Comparison of ENCODE assay signal across 22 cellular contexts in the genomic region with DNA sequence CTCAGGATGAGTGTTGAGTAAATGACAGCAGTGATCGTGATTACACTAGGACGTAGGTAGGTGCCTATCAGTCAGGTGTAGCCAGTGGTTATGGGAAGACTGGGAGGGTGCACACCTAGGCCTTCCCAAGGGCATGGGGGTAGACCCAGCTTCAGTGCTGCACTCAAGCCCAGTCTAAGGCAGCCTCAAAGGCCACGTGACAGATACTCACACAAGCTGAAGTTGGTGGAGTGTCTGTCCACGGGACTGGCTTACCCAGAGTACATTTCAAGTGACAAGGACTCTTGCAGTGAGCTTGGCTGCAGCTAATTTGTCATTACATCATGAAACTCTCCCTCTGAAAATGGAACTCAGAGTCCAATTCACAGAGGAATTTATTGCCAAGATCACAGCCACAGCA.
A peak's percentile ranks its signal among the peaks of the same experiment; 100 is the strongest.
DNase-seq lines count a peak whose midpoint lies in the region; ATAC-seq, FAIRE-seq and TF ChIP-seq lines count a peak whose summit lies in the region.
"Had no signal": no experiment of that assay in that cellular context is flagged by ENCODE, and none has a peak within 500 bp of the region (broad histone marks: within the 10 kb centered on the region; RNA-seq: fewer than 3 reads in every experiment).

No MANE protein-coding gene starts in this region.

- no peaks in the 10 kb centered on the region for H3K9me3 ChIP-seq in Caco-2
- H3K9me3 ChIP-seq in neuronal stem cell (replicated peaks in 1 of 2; ENCODE audit: control insufficient read depth in 2 of 2, insufficient read depth in 1 of 2, low read depth in 1 of 2, low read length in 2 of 2), result no peaks in the 10 kb centered on the region
- H3K9me3 ChIP-seq: BE2C had no signal

- no peak for ATAC-seq in GM18873 (IDR thresholded peaks at IDR 0.05; ENCODE audit: low FRiP score, unreplicated experiment)
- ATAC-seq: GM12878, GM23338, HepG2 had no signal

- no peak overlapping the region for H3K27ac ChIP-seq in neuronal stem cell (replicated peaks; ENCODE audit: low read length)
- H3K27ac ChIP-seq: C4-2B had no signal

- no peak overlapping the region for H2BK120ac ChIP-seq in neuronal stem cell (ENCODE audit: low read depth, low read length)

- no CpG with 5 or more reads among the region's 4 CpGs for WGBS in neuronal stem cell (ENCODE audit: extremely low coverage in 2 of 2, insufficient read length in 2 of 2, insufficient replicate concordance in 1 of 2), 2 donors

- TF ChIP-seq CTCF in Caco-2 (IDR thresholded peaks at IDR 0.05; ENCODE audit: insufficient read depth in 1 of 2, low read depth in 1 of 2, low read length in 1 of 2, severe bottlenecking in 1 of 2, unreplicated experiment in 1 of 2) (no peak), bronchial epithelial cell (IDR thresholded peaks at IDR 0.05; ENCODE audit: insufficient read depth, low read length, severe bottlenecking) (no peak), GM10248 (IDR thresholded peaks at IDR 0.05; ENCODE audit: control extremely low read depth, extremely low read depth, low read depth, missing control alignments) (no peak)

- CTCF ChIA-PET in Caco-2 (lab: Charles Lee), result no interaction called here
- CTCF ChIA-PET in GM10248 (lab: Yijun Ruan, JAX), result no interaction called here

- H3K9ac ChIP-seq in neuronal stem cell (ENCODE audit: low read depth, low read length, poor library complexity), result no peak overlapping the region

- H3K79me1 ChIP-seq in neuronal stem cell (ENCODE audit: low read depth, low read length), result no peaks in the 10 kb centered on the region

- H4K8ac ChIP-seq in neuronal stem cell (ENCODE audit: low read depth, low read length), result no peak overlapping the region

- no peak overlapping the region for H2BK5ac ChIP-seq in neuronal stem cell (ENCODE audit: low read length)

- POLR2A ChIA-PET in Caco-2 (lab: Charles Lee) (no interaction called here), GM10248 (lab: Yijun Ruan, JAX) (no interaction called here)

- H3K36me3 ChIP-seq in Caco-2 (ENCODE audit: control insufficient read depth, insufficient read depth, low read length) (no peaks in the 10 kb centered on the region), bronchial epithelial cell (ENCODE audit: control insufficient read depth, insufficient read depth, low read length) (no peaks in the 10 kb centered on the region), neuronal stem cell (replicated peaks in 1 of 2; ENCODE audit: control insufficient read depth in 2 of 2, insufficient read depth in 2 of 2, low read length in 2 of 2) (no peaks in the 10 kb centered on the region)
- H3K36me3 ChIP-seq: BE2C had no signal

- H3K18ac ChIP-seq in neuronal stem cell (ENCODE audit: low read length), result no peak overlapping the region

- peak overlapping the region; percentile 59 for H3K27ac Mint-ChIP-seq in Caco-2 (ENCODE audit: unreplicated experiment)
- H3K27ac Mint-ChIP-seq: CD4-positive, alpha-beta T cell; GM23338; IgD-negative memory B cell had no signal

- no TSS peak for BruUV-seq in Caco-2 (replicated peaks; lab: Mats Ljungman, UMichigan)

- H3K4me1 ChIP-seq in Caco-2, result no peaks in the 10 kb centered on the region
- peaks cover 0 to 18% of the 10 kb centered on the region in 2 donors for H3K4me1 ChIP-seq in neuronal stem cell (ENCODE audit: control insufficient read depth in 2 of 2, insufficient read depth in 1 of 2, low read depth in 1 of 2, low read length in 2 of 2)
- H3K4me1 ChIP-seq: BE2C had no signal

- H3K4me3 Mint-ChIP-seq in Caco-2 (ENCODE audit: unreplicated experiment), result no peak overlapping the region
- H3K4me3 Mint-ChIP-seq: CD4-positive, alpha-beta T cell; GM23338; IgD-negative memory B cell had no signal

- H3K4me1 Mint-ChIP-seq in Caco-2 (ENCODE audit: low read depth, unreplicated experiment), result no peaks in the 10 kb centered on the region

- H3K14ac ChIP-seq in neuronal stem cell (ENCODE audit: low read length), result no peak overlapping the region

- H3K27me3 ChIP-seq in Caco-2 (replicated peaks; ENCODE audit: control insufficient read depth, insufficient read depth, low read length) (no peaks in the 10 kb centered on the region), bronchial epithelial cell (ENCODE audit: control insufficient read depth, insufficient read depth, low read length) (no peaks in the 10 kb centered on the region), neuronal stem cell (ENCODE audit: control insufficient read depth in 3 of 3, insufficient read depth in 3 of 3, low read depth in 1 of 3, low read length in 3 of 3) (peaks cover 0 to 5% (median 0%) of the 10 kb centered on the region in 3 experiments)
- H3K27me3 ChIP-seq: BE2C had no signal

- no peaks in the 10 kb centered on the region for H3K27me3 Mint-ChIP-seq in Caco-2 (ENCODE audit: insufficient read depth, unreplicated experiment)
- H3K27me3 Mint-ChIP-seq: CD4-positive, alpha-beta T cell had no signal

- no peak overlapping the region for H2AFZ ChIP-seq in neuronal stem cell (ENCODE audit: low read length)
- H2AFZ ChIP-seq: GM23338 had no signal

- peak overlapping the region; percentile 20 for H2AK5ac ChIP-seq in neuronal stem cell (ENCODE audit: low read depth, low read length)

- no peak overlapping the region for H4K91ac ChIP-seq in neuronal stem cell (ENCODE audit: low read depth, low read length, poor library complexity)

- no peaks in the 10 kb centered on the region for H3K36me3 Mint-ChIP-seq in Caco-2 (ENCODE audit: insufficient read depth, unreplicated experiment)

- H3K4ac ChIP-seq in neuronal stem cell (ENCODE audit: low read length), result no peak overlapping the region

- H3K4me3 ChIP-seq in Caco-2 (ENCODE audit: low read depth, low read length) (no peak overlapping the region), bronchial epithelial cell (ENCODE audit: low read depth, low read length) (no peak overlapping the region), neuronal stem cell (ENCODE audit: low read length in 2 of 2) (no peak overlapping the region)
- H3K4me3 ChIP-seq: GM12878, GM23338 had no signal

- H3K23ac ChIP-seq in neuronal stem cell (ENCODE audit: low read depth, low read length, poor library complexity), result no peak overlapping the region

- intact Hi-C loops in Caco-2 (cut with micrococcal nuclease; ENCODE audit: unreplicated experiment), result no loop called here

- peak overlapping the region; percentile 29 for H2BK15ac ChIP-seq in neuronal stem cell (ENCODE audit: low read length)

- peak in 1 of 2 experiments; percentile 18 for DNase-seq in Caco-2
- peak; percentile 14 for DNase-seq in M059J (ENCODE audit: low read depth)
- no peak for DNase-seq in bronchial epithelial cell (ENCODE audit: low read depth)
- no peak for DNase-seq in neuronal stem cell (ENCODE audit: low spot score)
- no peak for DNase-seq in activated effector memory CD4-positive, alpha-beta T cell treated with Interleukin-2 at 50 U/mL for 16 hours
- DNase-seq in GM10248 (ENCODE audit: extremely low spot score), result no peak
- DNase-seq: ACHN; BE2C; Calu3; CD4-positive, alpha-beta T cell; DMS79 treated with DMSO at 0.1 percent for 48 hours; GF-D8; HCEC 1CT; KBM-7 had no signal

- no peaks in the 10 kb centered on the region for H3K9me3 Mint-ChIP-seq in Caco-2 (ENCODE audit: unreplicated experiment)
- H3K9me3 Mint-ChIP-seq: CD4-positive, alpha-beta T cell; GM23338 had no signal

- H3K4me2 ChIP-seq in neuronal stem cell (ENCODE audit: insufficient read depth, low read length, poor library complexity, severe bottlenecking), result no peak overlapping the region
- H3K4me2 ChIP-seq: GM23338 had no signal

- peak; percentile 62 for FAIRE-seq in bronchial epithelial cell (lab: Jason Lieb, UNC)
- FAIRE-seq: A204.1, GM12878, H54, HepG2 had no signal

- no peak overlapping the region for H2BK12ac ChIP-seq in neuronal stem cell (ENCODE audit: low read length)
